ENCODE assay signal across 8 cellular contexts in genomic region chr17:76240461-76241204, GRCh38. TPM values are rescaled to one million over a fixed set of nuclear protein-coding genes. Genes with fewer than 3 reads are reported as not detected.
A peak's percentile ranks its signal among the peaks of the same experiment; 100 is the strongest.
DNase-seq lines count a peak whose midpoint lies in the region; ATAC-seq and TF ChIP-seq lines count a peak whose summit lies in the region.

TSS of gene RNF157 (minus strand) at chr17:76240493. CDS start at chr17:76240240, 253 bp downstream.

- H3K36me3 ChIP-seq in BE2C = no peaks in the 10 kb centered on the region
- no peaks in the 10 kb centered on the region for H3K36me3 ChIP-seq in brain microvascular endothelial cell (replicated peaks)

- H3K27me3 ChIP-seq in BE2C = peaks cover 27% of the 10 kb centered on the region
- H3K27me3 ChIP-seq in brain microvascular endothelial cell (replicated peaks) = peaks cover 17% of the 10 kb centered on the region

- H3K4me3 ChIP-seq in BE2C (ENCODE audit: low read depth, low read length) (peak within 1 kb of the TSS; percentile 52), brain microvascular endothelial cell (ENCODE audit: low read depth, low read length) (peak within 1 kb of the TSS; percentile 56), iPS-18c (ENCODE audit: insufficient read depth, low read depth, low read length) (peak within 1 kb of the TSS; percentile 63), skeletal muscle cell (ENCODE audit: low read depth, low read length) (peak within 1 kb of the TSS; percentile 60)
- H3K4me3 ChIP-seq in Jurkat, Clone E6-1 (ENCODE audit: low read length) = peak within 1 kb of the TSS; percentile 38

- peaks cover 2% of the 10 kb centered on the region; the same call in 1 of the 2 replicates for H3K9me3 ChIP-seq in BE2C
- H3K9me3 ChIP-seq in iPS-18c (ENCODE audit: control insufficient read depth, insufficient read depth, low read length) = no peaks in the 10 kb centered on the region

- H3K4me1 ChIP-seq in BE2C = peaks cover 4% of the 10 kb centered on the region

- TF ChIP-seq CTCF in BE2C (IDR thresholded peaks at IDR 0.05; ENCODE audit: low read depth, low read length) = no peak
- no peak for TF ChIP-seq CTCF in brain microvascular endothelial cell (IDR thresholded peaks at IDR 0.05; ENCODE audit: low read depth, low read length, missing control alignments)

- in situ Hi-C loops in brain microvascular endothelial cell (cut with HindIII; ENCODE audit: low pct_ligation_motif_present, low sequenced_read_pairs) = no loop called here

- peak; percentile 56 for ATAC-seq in GM19455 (IDR thresholded peaks at IDR 0.05; ENCODE audit: unreplicated experiment)

- H3K27ac ChIP-seq in brain microvascular endothelial cell = no peak within 1 kb of the TSS

- peak; percentile 64 for DNase-seq in BE2C
- no peak for DNase-seq in Jurkat, Clone E6-1 (ENCODE audit: low read depth, low spot score)
- DNase-seq in T-helper 9 cell = peak; percentile 64
- peak; percentile 16 for DNase-seq in brain microvascular endothelial cell
- no peak for DNase-seq in skeletal muscle cell (ENCODE audit: low read depth)
- no peak for DNase-seq in NCI-H1048 (lab: John Stamatoyannopoulos, UW)

RNA-seq across cellular contexts. Expression of gene RNF157, which starts in this region (rescaled TPM):
- polyA plus RNA-seq in BE2C (2012; ENCODE audit: insufficient read depth, insufficient read length, low read depth) = 10.1 TPM
- polyA plus RNA-seq in Jurkat, Clone E6-1 (2012; ENCODE audit: insufficient read depth, insufficient read length) = 11.0 TPM

Comparison
In these comparisons a context has a peak if more than half of its experiments do, and no peak if none do; other contexts are left out.
1. DNase-seq: peak in BE2C (single experiment), T-helper 9 cell (single experiment) and brain microvascular endothelial cell (single experiment); none in Jurkat, Clone E6-1 (single experiment), skeletal muscle cell (single experiment) and NCI-H1048 (single experiment).
2. Peak in every context shown above with its lines, with median percentiles within 50 percentile points of each other: H3K4me3 ChIP-seq.